11 cellular contexts compared by ENCODE assay signal in genomic region chr9:95023217-95024003, GRCh38.
DNase-seq lines count a peak whose midpoint lies in the region; ATAC-seq and FAIRE-seq lines count a peak whose summit lies in the region.
"Had no signal": no experiment of that assay in that cellular context is flagged by ENCODE, and none has a peak within 500 bp of the region (broad histone marks: within the 10 kb centered on the region; RNA-seq: fewer than 3 reads in every experiment).

No MANE protein-coding gene starts in this region.

- peak; percentile 37 for FAIRE-seq in endometrium (lab: Jason Lieb, UNC)

- DNase-seq in ACHN, result peak; percentile 85
- peak; percentile 71 for DNase-seq in NCI-H2107 treated with DMSO at 0.1 percent for 48 hours (lab: John Stamatoyannopoulos, UW; ENCODE audit: unreplicated experiment)
- DNase-seq in NCI-H226, result no peak
- DNase-seq in T-helper 2 cell, result no peak
- DNase-seq: activated CD8-positive, alpha-beta memory T cell treated with anti-CD3 and anti-CD28 coated beads, Interleukin-2, amount 10 ng/mL, durations not matched to agents 7 days and 5 days; CD4-positive, alpha-beta memory T cell; NCI-H1048 had no signal

- ATAC-seq in HG02623 (IDR thresholded peaks at IDR 0.05; ENCODE audit: unreplicated experiment), result no peak
- ATAC-seq in GM19463 (IDR thresholded peaks at IDR 0.05; ENCODE audit: unreplicated experiment), result no peak
- ATAC-seq: activated CD8-positive, alpha-beta memory T cell treated with anti-CD3 and anti-CD28 coated beads, Interleukin-2, amount 10 ng/mL, durations not matched to agents 7 days and 5 days had no signal

- in situ Hi-C loops in ACHN (cut with HindIII; ENCODE audit: low pct_ligation_motif_present, low pct_unique_long_range_greater_than_20kb, low sequenced_read_pairs), result no loop called here

- no peaks in the 10 kb centered on the region for H3K9me3 ChIP-seq in muscle layer of colon (ENCODE audit: low read length)

- peaks cover 36% of the 10 kb centered on the region for H3K36me3 ChIP-seq in muscle layer of colon (ENCODE audit: insufficient read depth, low read length)

- H3K27ac ChIP-seq in muscle layer of colon (ENCODE audit: low read depth, low read length), result peak overlapping the region; percentile 89

- H3K9ac ChIP-seq in muscle layer of colon (ENCODE audit: low read length), result peak overlapping the region; percentile 28

- no peaks in the 10 kb centered on the region for H3K27me3 ChIP-seq in muscle layer of colon (ENCODE audit: control insufficient read depth in 1 of 2, insufficient read depth in 2 of 2, low read length in 2 of 2)

- H3K4me1 ChIP-seq in muscle layer of colon (ENCODE audit: insufficient read depth, low read length), result peaks cover 93% of the 10 kb centered on the region

- peak overlapping the region in 1 of 2 donors; percentile 15 for H3K4me3 ChIP-seq in muscle layer of colon (ENCODE audit: low read depth in 1 of 2, low read length in 2 of 2)

Comparison
In these comparisons a context has a peak if more than half of its experiments do, and no peak if none do; other contexts are left out.
1. DNase-seq: peak in ACHN (single experiment) and NCI-H2107 treated with DMSO at 0.1 percent for 48 hours (single experiment); none in NCI-H226 (single experiment) and T-helper 2 cell (0 of 5).